20 cellular contexts compared by ENCODE assay signal in the genomic region with DNA sequence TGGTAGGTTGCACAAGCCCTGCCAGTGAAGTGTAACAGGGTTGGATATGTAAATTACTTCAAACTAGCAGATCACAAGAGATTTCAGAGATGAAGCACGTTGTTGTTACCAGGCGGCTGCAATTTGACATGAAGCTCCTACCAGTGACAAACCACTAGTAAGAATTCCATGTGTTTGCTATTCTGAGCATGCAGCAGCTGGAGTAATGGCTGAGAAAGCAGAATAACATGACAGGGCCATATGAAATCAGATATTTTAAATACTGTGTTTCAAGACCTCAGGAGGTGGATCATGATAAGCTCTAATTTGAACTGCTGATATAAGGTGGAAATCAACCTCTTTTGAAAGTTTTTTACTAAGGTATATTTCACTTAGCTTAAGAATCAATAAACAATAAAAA. TPM values are rescaled to one million over a fixed set of nuclear protein-coding genes. Genes with fewer than 3 reads are reported as not detected.
"Had no signal": no experiment of that assay in that cellular context is flagged by ENCODE, and none has a peak within 500 bp of the region (broad histone marks: within the 10 kb centered on the region; RNA-seq: fewer than 3 reads in every experiment).

No MANE protein-coding gene starts in this region.

- H3K27me3 ChIP-seq: brain microvascular endothelial cell had no signal

- H3K9me3 ChIP-seq: left ventricle myocardium inferior, mucosa of descending colon had no signal

- H3K27ac ChIP-seq: brain microvascular endothelial cell had no signal

- ATAC-seq: activated CD8-positive, alpha-beta T cell treated with anti-CD3 and anti-CD28 coated beads, Interleukin-2, amount 10 ng/mL, durations not matched to agents 7 days and 5 days; mucosa of descending colon; naive thymus-derived CD8-positive, alpha-beta T cell; stimulated activated naive CD8-positive, alpha-beta T cell treated with anti-CD3 and anti-CD28 coated beads, Interleukin-15, amount 100 ng/mL, for 72 hours had no signal

- DNase-seq: activated CD4-positive, alpha-beta T cell treated with anti-CD3 and anti-CD28 coated beads, Interleukin-2, amount 10 ng/mL, durations not matched to agents 24 days and 14 days; activated CD8-positive, alpha-beta T cell treated with anti-CD3 and anti-CD28 coated beads, Interleukin-2, amount 10 ng/mL, durations not matched to agents 7 days and 5 days; activated naive CD4-positive, alpha-beta T cell treated with anti-CD3 and anti-CD28 coated beads for 36 hours; activated T-cell treated with anti-CD3 and anti-CD28 coated beads, Interleukin-2, amount 50 U/mL, for 24 hours; anterior cingulate cortex; brain microvascular endothelial cell; central memory CD4-positive, alpha-beta T cell; erythroblast; foreskin melanocyte; kidney glomerular epithelial cell; left ventricle myocardium inferior; mammary epithelial cell; mucosa of descending colon; naive thymus-derived CD8-positive, alpha-beta T cell; small intestine; stimulated activated CD4-positive, alpha-beta T cell treated with anti-CD3 and anti-CD28 coated beads, Interleukin-15, amount 100 ng/mL, for 24 hours; stimulated activated CD4-positive, alpha-beta T cell treated with anti-CD3 and anti-CD28 coated beads, Interleukin-2, amount 100 ng/mL, for 48 hours; stimulated activated naive CD8-positive, alpha-beta T cell treated with anti-CD3 and anti-CD28 coated beads, Interleukin-15, amount 100 ng/mL, for 72 hours; T1000 had no signal

- H3K4me3 ChIP-seq: left ventricle myocardium inferior, mucosa of descending colon had no signal

- H3K36me3 ChIP-seq: brain microvascular endothelial cell had no signal

RNA-seq across cellular contexts. Expression of gene RIN2, which starts 11.5 kb away (rescaled TPM):
- total RNA-seq: activated CD4-positive, alpha-beta T cell treated with anti-CD3 and anti-CD28 coated beads, Interleukin-2, amount 10 ng/mL, durations not matched to agents 24 days and 14 days; activated CD8-positive, alpha-beta T cell treated with anti-CD3 and anti-CD28 coated beads, Interleukin-2, amount 10 ng/mL, durations not matched to agents 7 days and 5 days; activated naive CD4-positive, alpha-beta T cell treated with anti-CD3 and anti-CD28 coated beads for 36 hours; T-helper 1 cell treated with Interleukin-12 subunit alpha and Interleukin-12 subunit beta and Interleukin-4 antibody, amounts not matched to agents 30 ng/mL and 1 ng/mL, for 36 hours had no signal
- polyA plus RNA-seq: naive thymus-derived CD8-positive, alpha-beta T cell had no signal
